8 cellular contexts compared by ENCODE assay signal in the genomic region with DNA sequence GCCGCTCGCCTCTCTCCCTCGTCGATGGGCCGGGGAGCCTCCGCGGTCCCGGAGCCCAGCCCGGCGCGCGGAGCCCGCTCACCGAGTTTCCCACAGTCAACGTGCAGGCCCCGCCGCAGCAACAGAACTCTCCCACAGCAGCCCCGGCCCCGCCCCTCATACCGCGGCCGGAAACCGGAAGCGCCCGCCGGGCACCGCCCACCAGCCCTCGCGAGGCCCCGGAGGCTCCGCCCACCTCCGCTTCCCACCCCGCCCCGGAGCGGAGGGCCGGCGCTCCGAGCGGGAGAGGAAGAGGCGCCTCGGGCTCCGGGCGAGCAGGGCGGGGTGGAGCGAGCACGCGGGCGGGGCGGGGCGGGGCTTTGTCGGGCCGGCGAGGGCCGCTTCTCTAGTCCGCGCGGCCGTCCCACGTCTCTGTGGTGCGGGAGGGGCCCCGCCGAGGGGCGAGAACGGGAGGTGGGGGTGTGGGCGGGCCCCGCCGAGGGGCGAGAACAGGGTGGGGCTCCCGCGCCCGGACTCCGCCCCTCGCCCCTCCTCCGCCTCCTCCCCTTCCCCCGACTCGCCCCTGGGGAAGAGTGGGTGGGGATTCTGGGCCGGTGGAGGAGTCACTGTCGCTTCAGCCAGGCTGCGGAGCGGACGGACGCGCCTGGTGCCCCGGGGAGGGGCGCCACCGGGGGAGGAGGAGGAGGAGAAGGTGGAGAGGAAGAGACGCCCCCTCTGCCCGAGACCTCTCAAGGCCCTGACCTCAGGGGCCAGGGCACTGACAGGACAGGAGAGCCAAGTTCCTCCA. TPM values are rescaled to one million over a fixed set of nuclear protein-coding genes. Genes with fewer than 3 reads are reported as not detected.
DNase-seq lines count a peak whose midpoint lies in the region; ATAC-seq and TF ChIP-seq lines count a peak whose summit lies in the region.

Gene ABCD1 (plus strand): TSS at position 605 of the 787 bp plus-strand sequence. CDS start 411 bp downstream, outside the sequence.
Gene BCAP31 (minus strand): TSS at position 136 of the 787 bp plus-strand sequence. CDS start 1,143 bp downstream, outside the sequence.

- H3K27me3 ChIP-seq in A673 (replicated peaks; ENCODE audit: insufficient read depth, low read depth, low read length, poor library complexity), result no peaks in the 10 kb centered on the region
- H3K27me3 ChIP-seq in spleen (replicated peaks in 1 of 7), result no peaks in the 10 kb centered on the region

- no TSS peak for BruUV-seq in A673 (replicated peaks; lab: Mats Ljungman, UMichigan)

- no peaks in the 10 kb centered on the region for H3K27me3 Mint-ChIP-seq in WTC11 (ENCODE audit: low read depth)

- peaks cover 18% of the 10 kb centered on the region for H3K4me1 Mint-ChIP-seq in WTC11

- H3K4me3 ChIP-seq in A673 (ENCODE audit: low read depth, low read length, poor library complexity, severe bottlenecking), result peak within 1 kb of the TSS; percentile 71
- H3K4me3 ChIP-seq in cardiac fibroblast (replicated peaks in 1 of 2; ENCODE audit: low read depth in 2 of 2, low read length in 2 of 2), result peak within 1 kb of the TSS; percentile 65 to 66
- peak within 1 kb of the TSS; percentile 54 to 88 (median 66) for H3K4me3 ChIP-seq in spleen

- TF ChIP-seq CTCF in A673 (conservative IDR thresholded peaks at IDR 0.05; ENCODE audit: low read depth, low read length) (no peak), WTC11 (IDR thresholded peaks at IDR 0.05) (no peak), cardiac fibroblast (IDR thresholded peaks at IDR 0.05; ENCODE audit: low read depth, low read length) (no peak), spleen (IDR thresholded peaks at IDR 0.05 in 8 of 11, conservative IDR thresholded peaks at IDR 0.05 in 3 of 11) (no peak)

- peak; percentile 47 for ATAC-seq in GM18861 (IDR thresholded peaks at IDR 0.05; ENCODE audit: unreplicated experiment)
- ATAC-seq in HG03097 (IDR thresholded peaks at IDR 0.05; ENCODE audit: low FRiP score, unreplicated experiment), result peak; percentile 44
- ATAC-seq in WTC11, result peak; percentile 61

- CTCF ChIA-PET in A673 (lab: Charles Lee) (interaction anchor here (0.5 to 0.6 kb wide), 3 partner anchors 15 to 340 kb away, joined by 3 to 6 read pairs (median 5); no protein-coding TSS in a partner anchor), WTC11 (lab: Charles Lee) (interaction anchor here (0.6 to 1.5 kb wide), 3 partner anchors 15 to 55 kb away, joined by 3 to 4 read pairs (median 3); no protein-coding TSS in a partner anchor)

- DNase-seq in A673 (ENCODE audit: low spot score), result peak; percentile 92
- peak; percentile 74 for DNase-seq in NCI-H226
- peak; percentile 83 for DNase-seq in WTC11 (ENCODE audit: low spot score)
- peak; percentile 83 to 93 for DNase-seq in cardiac fibroblast (ENCODE audit: low read depth in 2 of 2)
- DNase-seq in iris pigment epithelial cell (ENCODE audit: low read depth), result peak; percentile 81
- peak; percentile 97 for DNase-seq in spleen

- peaks cover 8% of the 10 kb centered on the region for H3K4me1 ChIP-seq in A673 (ENCODE audit: insufficient read depth, low read length, poor library complexity, severe bottlenecking)
- peaks cover 23 to 66% (median 55%) of the 10 kb centered on the region in 6 donors for H3K4me1 ChIP-seq in spleen

- H3K9me3 Mint-ChIP-seq in WTC11, result no peaks in the 10 kb centered on the region

- WGBS in spleen, 5 donors, result 0 to 23% (median 12%) methylated on average over 7 to 72 of the region's 88 CpGs; no CpG with 5 or more reads in 1 of the 5 donors

- POLR2A ChIA-PET in A673 (lab: Charles Lee; ENCODE audit: low non-redundant PET), result no interaction called here
- POLR2A ChIA-PET in WTC11 (lab: Charles Lee), result interaction anchor here (0.6 kb wide), 1 partner anchor 792 kb away, joined by 5 read pairs; no protein-coding TSS in a partner anchor

- H3K27ac Mint-ChIP-seq in WTC11, result 0 out of 2 replicates have a peak within 1 kb of the TSS, but pooled peaks have one; percentile 11

- peak; percentile 34 to 84 (median 52) for TF ChIP-seq POLR2A in spleen (IDR thresholded peaks at IDR 0.05)

- intact Hi-C loops in A673 (cut with micrococcal nuclease; ENCODE audit: unreplicated experiment) (loop anchor here (2.0 kb wide), 1 partner anchor 78 kb away; the partner anchor contains the start of gene DUSP9), spleen (cut with DNase I; ENCODE audit: low total_unique reads) (no loop called here)

- peak within 1 kb of the TSS; percentile 77 for H3K4me3 Mint-ChIP-seq in WTC11

- H3K36me3 ChIP-seq in A673 (ENCODE audit: insufficient read depth, low read length, poor library complexity, severe bottlenecking), result peaks cover 15% of the 10 kb centered on the region
- H3K36me3 ChIP-seq in spleen, result peaks cover 0 to 35% (median 12%) of the 10 kb centered on the region in 6 donors

- peak within 1 kb of the TSS; percentile 81 for H3K27ac ChIP-seq in A673 (ENCODE audit: low read depth, low read length, poor library complexity, severe bottlenecking)
- peak within 1 kb of the TSS; percentile 66 to 95 (median 93) for H3K27ac ChIP-seq in spleen

- peaks cover 21% of the 10 kb centered on the region for H3K36me3 Mint-ChIP-seq in WTC11

- H3K9me3 ChIP-seq in A673 (ENCODE audit: low read depth, low read length, poor library complexity, severe bottlenecking), result no peaks in the 10 kb centered on the region
- H3K9me3 ChIP-seq in spleen, result no peaks in the 10 kb centered on the region

TF ChIP-seq in WTC11, 78 proteins besides CTCF, POLR2A, EP300 and RAD21:
- TF ChIP-seq CREM (CRISPR knock-in tag; IDR thresholded peaks at IDR 0.05), result no peak
- TF ChIP-seq CREB1 (CRISPR knock-in tag; IDR thresholded peaks at IDR 0.05), result no peak
- TF ChIP-seq GTF2I (CRISPR knock-in tag; conservative IDR thresholded peaks at IDR 0.05), result no peak
- no peak for TF ChIP-seq HMGA2 (CRISPR knock-in tag; IDR thresholded peaks at IDR 0.05)
- peak; percentile 72 for TF ChIP-seq SP1 (CRISPR knock-in tag; conservative IDR thresholded peaks at IDR 0.05)

RNA-seq across cellular contexts. Expression of gene ABCD1, which starts in this region (rescaled TPM):
- total RNA-seq in A673 (2021) (7.8 and 8.0 TPM in 2 replicates), WTC11 (2021) (9.1 to 10.4 TPM (median 9.5 TPM) in 3 replicates), spleen (10 to 100 TPM; 14.9 to 28.1 (median 23.2) TPM)
- polyA plus RNA-seq in spleen, result 1 to 10 TPM; 5.1 to 9.7 (median 6.9) TPM

RNA-seq across cellular contexts. Expression of gene BCAP31, which starts in this region (rescaled TPM):
- total RNA-seq in A673 (2021) (219 and 235 TPM in 2 replicates), WTC11 (2021) (142 to 150 TPM (median 144 TPM) in 3 replicates), spleen (100 to 1,000 TPM; 132 to 173 (median 136) TPM)
- polyA plus RNA-seq in spleen, result 100 to 1,000 TPM in 2 of 3 donors, 10 to 100 TPM in 1; 77.3 to 135 (median 108) TPM

Comparison
In these comparisons a context has a peak if more than half of its experiments do, and no peak if none do; other contexts are left out.
1. Peak in every context shown above with its lines: DNase-seq, ATAC-seq, H3K4me3 ChIP-seq and H3K27ac ChIP-seq.